In genomic region chr12:49088932-49089330, GRCh38 we compare ENCODE assay signal across 11 cellular contexts. TPM values are rescaled to one million over a fixed set of nuclear protein-coding genes. Genes with fewer than 3 reads are reported as not detected.
DNase-seq lines count a peak whose midpoint lies in the region; ATAC-seq, FAIRE-seq and TF ChIP-seq lines count a peak whose summit lies in the region.
"Had no signal": no experiment of that assay in that cellular context is flagged by ENCODE, and none has a peak within 500 bp of the region (broad histone marks: within the 10 kb centered on the region; RNA-seq: fewer than 3 reads in every experiment).

No MANE protein-coding gene starts in this region.

- TF ChIP-seq CTCF in K562 (IDR thresholded peaks at IDR 0.05 in 2 of 3, conservative IDR thresholded peaks at IDR 0.05 in 1 of 3; ENCODE audit: insufficient read depth in 2 of 3, low read depth in 1 of 3, low read length in 3 of 3): no peak

- peaks cover 7% of the 10 kb centered on the region; the same call in 1 of the 3 replicates for H3K79me2 ChIP-seq in K562 (ENCODE audit: control insufficient read depth, insufficient read depth, low read length)

- ATAC-seq in activated naive CD4-positive, alpha-beta T cell treated with anti-CD3 and anti-CD28 coated beads, Interleukin-2, amount 50 U/mL, for 72 hours: no peak
- ATAC-seq in K562 (no peak), HG02571 (IDR thresholded peaks at IDR 0.05; ENCODE audit: unreplicated experiment) (no peak), HG02588 (IDR thresholded peaks at IDR 0.05; ENCODE audit: unreplicated experiment) (no peak)

- in situ Hi-C loops in K562 (cut with MboI): no loop called here

- no peaks in the 10 kb centered on the region for H3K9me1 ChIP-seq in K562 (ENCODE audit: control insufficient read depth, insufficient read depth, low read length)

- H3K9me3 Mint-ChIP-seq in activated naive CD4-positive, alpha-beta T cell treated with anti-CD3 and anti-CD28 coated beads, Interleukin-2, amount 50 U/mL, for 24 hours: no peaks in the 10 kb centered on the region
- H3K9me3 Mint-ChIP-seq in activated naive CD4-positive, alpha-beta T cell treated with anti-CD3 and anti-CD28 coated beads, Interleukin-2, amount 50 U/mL, for 72 hours: no peaks in the 10 kb centered on the region
- H3K9me3 Mint-ChIP-seq: activated T-cell treated with anti-CD3 and anti-CD28 coated beads, Interleukin-2, amount 50 U/mL, for 4 hours had no signal

- no peak overlapping the region for H3K27ac ChIP-seq in K562 (ENCODE audit: extremely low read depth, low read depth, low read length)
- H3K27ac ChIP-seq in temporal lobe (ENCODE audit: low read depth, low read length): peak overlapping the region; percentile 73
- H3K27ac ChIP-seq: RWPE1 had no signal

- CTCF ChIA-PET in K562 (lab: Yijun Ruan, JAX; ENCODE audit: low intra/inter-chr PET ratio): interaction anchor here (1.0 to 2.3 kb wide), 3 partner anchors 25 to 146 kb away, joined by 6 to 21 read pairs (median 14); no protein-coding TSS in a partner anchor

- no peak overlapping the region for H3K27ac Mint-ChIP-seq in activated naive CD4-positive, alpha-beta T cell treated with anti-CD3 and anti-CD28 coated beads, Interleukin-2, amount 50 U/mL, for 24 hours
- no peak overlapping the region for H3K27ac Mint-ChIP-seq in activated naive CD4-positive, alpha-beta T cell treated with anti-CD3 and anti-CD28 coated beads, Interleukin-2, amount 50 U/mL, for 72 hours

- WGBS in K562 (ENCODE audit: insufficient coverage, low coverage, missing lambda C conversion rate): 56% methylated on average over 4 of the region's 6 CpGs

- H3K4me1 Mint-ChIP-seq in activated naive CD4-positive, alpha-beta T cell treated with anti-CD3 and anti-CD28 coated beads, Interleukin-2, amount 50 U/mL, for 24 hours: peaks cover 39% of the 10 kb centered on the region

- no peaks in the 10 kb centered on the region for H3K36me3 ChIP-seq in K562 (ENCODE audit: control insufficient read depth, insufficient read depth, low read length)
- H3K36me3 ChIP-seq: gastroesophageal sphincter had no signal

- H3K4me1 ChIP-seq in K562 (replicated peaks in 1 of 2; ENCODE audit: control insufficient read depth in 2 of 2, insufficient read depth in 2 of 2, low read length in 2 of 2): peaks cover 54 to 62% of the 10 kb centered on the region in 2 experiments

- H2AFZ ChIP-seq in K562 (ENCODE audit: low read depth, low read length): peak overlapping the region; percentile 13; the same call in 1 of the 2 replicates

- H3K4me2 ChIP-seq in K562 (ENCODE audit: insufficient read depth, low read length): peak overlapping the region; percentile 75; the same call in 1 of the 2 replicates

- H3K9ac ChIP-seq in K562 (ENCODE audit: insufficient read depth in 1 of 2, low read depth in 2 of 2, low read length in 2 of 2): peak overlapping the region in 1 of 2 experiments; percentile 68; a peak in 1 of 4 replicates

- H3K27me3 Mint-ChIP-seq in activated naive CD4-positive, alpha-beta T cell treated with anti-CD3 and anti-CD28 coated beads, Interleukin-2, amount 50 U/mL, for 24 hours: peaks cover 34% of the 10 kb centered on the region

- TF ChIP-seq POLR2A in K562 (conservative IDR thresholded peaks at IDR 0.05): no peak

- POLR2A ChIA-PET in K562 (lab: Yijun Ruan, JAX): interaction anchor here (0.6 to 4.6 kb wide), 17 partner anchors 10 to 178 kb away, joined by 3 to 61 read pairs (median 5); partner anchors contain the start of genes LMBR1L, RHEBL1 and TUBA1B

- BruUV-seq in K562 (replicated peaks; lab: Mats Ljungman, UMichigan): no TSS peak

- no peak for DNase-seq in activated naive CD4-positive, alpha-beta T cell treated with anti-CD3 and anti-CD28 coated beads, Interleukin-2, amount 50 U/mL, for 72 hours (ENCODE audit: low spot score in 2 of 2)
- DNase-seq in K562 (ENCODE audit: extremely low read depth in 1 of 4, low spot score in 3 of 4): no peak

- TF ChIP-seq RAD21 in K562 (CRISPR knock-in tag; conservative IDR thresholded peaks at IDR 0.05 in 1 of 2, IDR thresholded peaks at IDR 0.05 in 1 of 2): no peak

- intact Hi-C loops in K562 (cut with micrococcal nuclease): loop anchor here (1.0 to 2.0 kb wide), 3 partner anchors 25 to 146 kb away; no protein-coding TSS in a partner anchor

- H3K4me3 ChIP-seq in K562: no peak overlapping the region

- H3K4me3 Mint-ChIP-seq in activated naive CD4-positive, alpha-beta T cell treated with anti-CD3 and anti-CD28 coated beads, Interleukin-2, amount 50 U/mL, for 24 hours: peak overlapping the region; percentile 26

- FAIRE-seq in K562 (lab: Jason Lieb, UNC): no peak
- FAIRE-seq: A204.1 had no signal

- no peaks in the 10 kb centered on the region for H4K20me1 ChIP-seq in K562 (replicated peaks; ENCODE audit: control insufficient read depth, insufficient read depth, low read length)

- H3K36me3 Mint-ChIP-seq in activated naive CD4-positive, alpha-beta T cell treated with anti-CD3 and anti-CD28 coated beads, Interleukin-2, amount 50 U/mL, for 24 hours: no peaks in the 10 kb centered on the region
- H3K36me3 Mint-ChIP-seq in activated naive CD4-positive, alpha-beta T cell treated with anti-CD3 and anti-CD28 coated beads, Interleukin-2, amount 50 U/mL, for 72 hours: no peaks in the 10 kb centered on the region

- H3K27me3 ChIP-seq in K562 (ENCODE audit: control insufficient read depth in 2 of 2, insufficient read depth in 2 of 2, low read length in 2 of 2): no peaks in the 10 kb centered on the region

- TF ChIP-seq EP300 in K562 (IDR thresholded peaks at IDR 0.05; ENCODE audit: low read length): no peak

- no peaks in the 10 kb centered on the region for H3K9me3 ChIP-seq in K562 (replicated peaks; ENCODE audit: control insufficient read depth, insufficient read depth, low read depth, low read length)
- H3K9me3 ChIP-seq: gastroesophageal sphincter had no signal

RNA-seq across cellular contexts. Expression of gene DHH, which starts 5.7 kb away (rescaled TPM):
- total RNA-seq in activated naive CD4-positive, alpha-beta T cell treated with anti-CD3 and anti-CD28 coated beads, Interleukin-2, amount 50 U/mL, for 72 hours: 1 to 10 TPM in 1 of 2 donors, under 1 TPM in 1; 0.19 to 1.0 TPM
- 2.7 and 5.1 TPM in 2 replicates for total RNA-seq in K562 (2011; cell fraction: chromatin; rRNA removed; ENCODE audit: low replicate concordance)
- total RNA-seq in K562 (2011; cell fraction: nucleolus; rRNA removed): 2.7 and 3.2 TPM in 2 replicates
- 2.7 and 3.6 TPM in 2 replicates for total RNA-seq in K562 (2011; cell fraction: nucleoplasm; rRNA removed)
- total RNA-seq in K562 (2014; rRNA removed) (1.7 and 2.6 TPM in 2 replicates), K562 (2014; rRNA removed; fragmentation: Illumina TruSeq; extraction: Trizol) (0.40 and 0.45 TPM in 2 replicates), K562 (2015; rRNA removed; fragmentation: Illumina TruSeq; extraction: Trizol) (1.1 and 1.2 TPM in 2 replicates), K562 (2021) (2.2 and 2.3 TPM in 2 replicates), temporal lobe (under 0.01 TPM)
- polyA plus RNA-seq in K562 (2011; rRNA removed) (0.29 and 2.4 TPM in 2 replicates), K562 (2014; fragmentation: Illumina TruSeq; extraction: Trizol) (0.54 and 0.60 TPM in 2 replicates), K562 (2014; fragmentation: Nextera tagmentation; extraction: Ambion mirVana) (under 1 TPM; 0.07 to 0.11 TPM), K562 (2014; rRNA removed) (1.8 and 2.4 TPM in 2 replicates)
- polyA plus RNA-seq in K562 (2011; cell fraction: cytosol; rRNA removed): 1.1 and 2.6 TPM in 2 replicates
- 1.0 and 4.5 TPM in 2 replicates for polyA plus RNA-seq in K562 (2011; cell fraction: nucleus; rRNA removed)
- polyA plus RNA-seq in K562 (2012): 1.8 and 1.9 TPM in 2 replicates
- 0.53 and 1.9 TPM in 2 replicates for polyA minus RNA-seq in K562 (2011; rRNA and poly(A)+ RNA removed)
- polyA minus RNA-seq in K562 (2011; cell fraction: cytosol; rRNA and poly(A)+ RNA removed): 0.86 and 4.6 TPM in 2 replicates
- 1.1 and 6.0 TPM in 2 replicates for polyA minus RNA-seq in K562 (2011; cell fraction: nucleus; rRNA and poly(A)+ RNA removed)

RNA-seq across cellular contexts. Expression of gene RHEBL1, which starts 19.2 kb away (rescaled TPM):
- total RNA-seq in activated naive CD4-positive, alpha-beta T cell treated with anti-CD3 and anti-CD28 coated beads, Interleukin-2, amount 50 U/mL, for 72 hours: 10 to 100 TPM; 12.7 to 19.7 TPM
- 4.6 and 10.2 TPM in 2 replicates for total RNA-seq in K562 (2011; cell fraction: chromatin; rRNA removed; ENCODE audit: low replicate concordance)
- total RNA-seq in K562 (2011; cell fraction: nucleolus; rRNA removed): 9.2 and 10.9 TPM in 2 replicates
- 6.1 and 7.3 TPM in 2 replicates for total RNA-seq in K562 (2011; cell fraction: nucleoplasm; rRNA removed)
- total RNA-seq in K562 (2014; rRNA removed) (6.8 and 7.2 TPM in 2 replicates), K562 (2014; rRNA removed; fragmentation: Illumina TruSeq; extraction: Trizol) (8.2 and 8.5 TPM in 2 replicates), K562 (2015; rRNA removed; fragmentation: Illumina TruSeq; extraction: Trizol) (4.0 and 4.3 TPM in 2 replicates), K562 (2021) (7.7 and 8.8 TPM in 2 replicates), temporal lobe (0.49 TPM)
- polyA plus RNA-seq in K562 (2011; rRNA removed) (8.1 and 10.4 TPM in 2 replicates), K562 (2014; fragmentation: Illumina TruSeq; extraction: Trizol) (7.0 and 9.7 TPM in 2 replicates), K562 (2014; fragmentation: Nextera tagmentation; extraction: Ambion mirVana) (10 to 100 TPM; 27.4 to 36.1 TPM), K562 (2014; rRNA removed) (10.0 and 14.4 TPM in 2 replicates)
- 9.1 and 11.5 TPM in 2 replicates for polyA plus RNA-seq in K562 (2011; cell fraction: cytosol; rRNA removed)
- 13.8 and 23.9 TPM in 2 replicates for polyA plus RNA-seq in K562 (2011; cell fraction: nucleus; rRNA removed)
- 5.5 and 12.1 TPM in 2 replicates for polyA plus RNA-seq in K562 (2012)
- polyA minus RNA-seq in K562 (2011; rRNA and poly(A)+ RNA removed): 5.4 and 5.5 TPM in 2 replicates
- polyA minus RNA-seq in K562 (2011; cell fraction: cytosol; rRNA and poly(A)+ RNA removed): 3.2 and 3.9 TPM in 2 replicates
- 2.3 and 4.0 TPM in 2 replicates for polyA minus RNA-seq in K562 (2011; cell fraction: nucleus; rRNA and poly(A)+ RNA removed)
- total RNA-seq: urinary bladder had no signal

RNA-seq across cellular contexts. Expression of gene LMBR1L, which starts 21.7 kb away (rescaled TPM):
- 100 to 1,000 TPM in 1 of 2 donors, 10 to 100 TPM in 1; 64.0 to 134 TPM for total RNA-seq in activated naive CD4-positive, alpha-beta T cell treated with anti-CD3 and anti-CD28 coated beads, Interleukin-2, amount 50 U/mL, for 72 hours
- 216 and 486 TPM in 2 replicates for total RNA-seq in K562 (2011; cell fraction: chromatin; rRNA removed; ENCODE audit: low replicate concordance)
- total RNA-seq in K562 (2011; cell fraction: nucleolus; rRNA removed): 269 and 303 TPM in 2 replicates
- total RNA-seq in K562 (2011; cell fraction: nucleoplasm; rRNA removed): 288 and 295 TPM in 2 replicates
- total RNA-seq in K562 (2014; rRNA removed) (31.6 and 32.1 TPM in 2 replicates), K562 (2014; rRNA removed; fragmentation: Illumina TruSeq; extraction: Trizol) (25.7 and 26.3 TPM in 2 replicates), K562 (2015; rRNA removed; fragmentation: Illumina TruSeq; extraction: Trizol) (26.9 and 27.8 TPM in 2 replicates), K562 (2021) (49.5 and 52.8 TPM in 2 replicates), temporal lobe (59.5 TPM)
- polyA plus RNA-seq in K562 (2011; rRNA removed) (57.0 and 99.6 TPM in 2 replicates), K562 (2014; fragmentation: Illumina TruSeq; extraction: Trizol) (45.4 and 54.3 TPM in 2 replicates), K562 (2014; fragmentation: Nextera tagmentation; extraction: Ambion mirVana) (1 to 10 TPM; 2.5 to 5.3 TPM), K562 (2014; rRNA removed) (31.1 and 40.4 TPM in 2 replicates)
- 46.3 and 55.0 TPM in 2 replicates for polyA plus RNA-seq in K562 (2011; cell fraction: cytosol; rRNA removed)
- polyA plus RNA-seq in K562 (2011; cell fraction: nucleus; rRNA removed): 401 and 500 TPM in 2 replicates
- polyA plus RNA-seq in K562 (2012): 40.7 and 72.9 TPM in 2 replicates
- polyA minus RNA-seq in K562 (2011; rRNA and poly(A)+ RNA removed): 53.8 and 60.1 TPM in 2 replicates
- 26.1 and 27.5 TPM in 2 replicates for polyA minus RNA-seq in K562 (2011; cell fraction: cytosol; rRNA and poly(A)+ RNA removed)
- 89.8 and 168 TPM in 2 replicates for polyA minus RNA-seq in K562 (2011; cell fraction: nucleus; rRNA and poly(A)+ RNA removed)

RNA-seq across cellular contexts. Expression of gene KMT2D, which starts 28.3 kb away (rescaled TPM):
- total RNA-seq in activated naive CD4-positive, alpha-beta T cell treated with anti-CD3 and anti-CD28 coated beads, Interleukin-2, amount 50 U/mL, for 72 hours: 100 to 1,000 TPM in 1 of 2 donors, 10 to 100 TPM in 1; 67.7 to 110 TPM
- total RNA-seq in K562 (2011; cell fraction: chromatin; rRNA removed; ENCODE audit: low replicate concordance): 218 and 331 TPM in 2 replicates
- total RNA-seq in K562 (2011; cell fraction: nucleolus; rRNA removed): 143 and 150 TPM in 2 replicates
- 136 and 138 TPM in 2 replicates for total RNA-seq in K562 (2011; cell fraction: nucleoplasm; rRNA removed)
- total RNA-seq in K562 (2014; rRNA removed): 17.5 and 23.5 TPM in 2 replicates
- total RNA-seq in K562 (2014; rRNA removed; fragmentation: Illumina TruSeq; extraction: Trizol): 10.5 and 10.6 TPM in 2 replicates
- 13.7 and 20.1 TPM in 2 replicates for total RNA-seq in K562 (2015; rRNA removed; fragmentation: Illumina TruSeq; extraction: Trizol)
- 89.5 and 93.7 TPM in 2 replicates for total RNA-seq in K562 (2021)
- polyA plus RNA-seq in K562 (2011; rRNA removed): 9.9 and 15.2 TPM in 2 replicates
- polyA plus RNA-seq in K562 (2011; cell fraction: cytosol; rRNA removed): 9.3 and 9.7 TPM in 2 replicates
- polyA plus RNA-seq in K562 (2011; cell fraction: nucleus; rRNA removed): 68.2 and 72.0 TPM in 2 replicates
- 37.5 and 39.4 TPM in 2 replicates for polyA plus RNA-seq in K562 (2012)
- polyA plus RNA-seq in K562 (2014; fragmentation: Illumina TruSeq; extraction: Trizol): 53.8 and 73.7 TPM in 2 replicates
- 1 to 10 TPM in 1 of 2 experiments, under 1 TPM in 1; 0.22 to 1.4 TPM for polyA plus RNA-seq in K562 (2014; fragmentation: Nextera tagmentation; extraction: Ambion mirVana)
- polyA plus RNA-seq in K562 (2014; rRNA removed): 33.3 and 42.1 TPM in 2 replicates
- polyA minus RNA-seq in K562 (2011; rRNA and poly(A)+ RNA removed): 18.1 and 20.1 TPM in 2 replicates
- polyA minus RNA-seq in K562 (2011; cell fraction: cytosol; rRNA and poly(A)+ RNA removed): 58.5 and 91.1 TPM in 2 replicates
- polyA minus RNA-seq in K562 (2011; cell fraction: nucleus; rRNA and poly(A)+ RNA removed): 19.0 and 36.2 TPM in 2 replicates
- 38.4 TPM for total RNA-seq in temporal lobe

RNA-seq across cellular contexts. Expression of gene TUBA1B, which starts 42.3 kb away (rescaled TPM):
- total RNA-seq in activated naive CD4-positive, alpha-beta T cell treated with anti-CD3 and anti-CD28 coated beads, Interleukin-2, amount 50 U/mL, for 72 hours: 1,000 to 10,000 TPM; 2,180 to 2,388 TPM
- 273 and 624 TPM in 2 replicates for total RNA-seq in K562 (2011; cell fraction: chromatin; rRNA removed; ENCODE audit: low replicate concordance)
- total RNA-seq in K562 (2011; cell fraction: nucleolus; rRNA removed): 655 and 684 TPM in 2 replicates
- total RNA-seq in K562 (2011; cell fraction: nucleoplasm; rRNA removed): 570 and 687 TPM in 2 replicates
- total RNA-seq in K562 (2014; rRNA removed) (2,537 and 3,283 TPM in 2 replicates), K562 (2014; rRNA removed; fragmentation: Illumina TruSeq; extraction: Trizol) (1,855 and 2,189 TPM in 2 replicates), K562 (2015; rRNA removed; fragmentation: Illumina TruSeq; extraction: Trizol) (2,518 and 2,541 TPM in 2 replicates), K562 (2021) (2,355 and 2,486 TPM in 2 replicates), temporal lobe (782 TPM)
- polyA plus RNA-seq in K562 (2011; rRNA removed) (4,368 and 5,240 TPM in 2 replicates), K562 (2014; fragmentation: Illumina TruSeq; extraction: Trizol) (4,050 and 4,598 TPM in 2 replicates), K562 (2014; fragmentation: Nextera tagmentation; extraction: Ambion mirVana) (1,000 to 10,000 TPM; 2,987 to 4,624 TPM), K562 (2014; rRNA removed) (2,628 and 3,157 TPM in 2 replicates)
- polyA plus RNA-seq in K562 (2011; cell fraction: cytosol; rRNA removed): 7,988 and 8,273 TPM in 2 replicates
- 1,151 and 1,577 TPM in 2 replicates for polyA plus RNA-seq in K562 (2011; cell fraction: nucleus; rRNA removed)
- 2,363 and 2,763 TPM in 2 replicates for polyA plus RNA-seq in K562 (2012)
- polyA minus RNA-seq in K562 (2011; rRNA and poly(A)+ RNA removed): 3,490 and 4,253 TPM in 2 replicates
- 1,607 and 1,713 TPM in 2 replicates for polyA minus RNA-seq in K562 (2011; cell fraction: cytosol; rRNA and poly(A)+ RNA removed)
- 401 and 714 TPM in 2 replicates for polyA minus RNA-seq in K562 (2011; cell fraction: nucleus; rRNA and poly(A)+ RNA removed)
